In the genomic region with DNA sequence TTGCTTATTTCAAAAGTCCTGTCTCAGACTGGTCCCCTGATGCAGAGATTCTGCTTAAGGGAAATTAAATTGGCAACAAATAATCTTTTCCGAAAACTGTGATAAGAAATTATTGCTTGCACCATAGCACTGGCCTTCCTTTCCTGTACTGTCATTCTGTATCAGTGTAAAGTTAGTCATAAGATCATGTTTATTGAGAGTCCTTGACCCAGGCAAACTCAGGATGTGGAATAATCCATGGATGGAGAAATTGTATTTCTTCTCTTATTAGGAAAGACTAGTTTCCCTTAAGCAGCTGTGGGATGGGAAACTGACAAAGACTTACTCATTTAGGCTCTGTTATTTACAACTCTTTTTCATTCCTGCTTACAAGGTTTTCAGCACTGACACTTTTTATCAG, we compare ENCODE assay signal across 32 cellular contexts.
DNase-seq lines count a peak whose midpoint lies in the region; ATAC-seq and TF ChIP-seq lines count a peak whose summit lies in the region.
"Had no signal": no experiment of that assay in that cellular context is flagged by ENCODE, and none has a peak within 500 bp of the region (broad histone marks: within the 10 kb centered on the region; RNA-seq: fewer than 3 reads in every experiment).

No MANE protein-coding gene starts in this region.

- in situ Hi-C loops in mammary epithelial cell (cut with MboI; ENCODE audit: low sequenced_read_pairs in 2 of 2): no loop called here

- no peak for TF ChIP-seq POLR2A in breast epithelium (IDR thresholded peaks at IDR 0.05)

- POLR2A ChIA-PET in MCF 10A (lab: Yijun Ruan, JAX): no interaction called here

- 64% methylated on average over 1 of the region's 1 CpG for WGBS in mammary epithelial cell (ENCODE audit: low coverage, missing lambda C conversion rate)

- no peak overlapping the region for H3K4me3 Mint-ChIP-seq in MCF 10A (ENCODE audit: unreplicated experiment)
- H3K4me3 Mint-ChIP-seq: activated CD8-positive, alpha-beta memory T cell treated with anti-CD3 and anti-CD28 coated beads, Interleukin-2, amount 10 ng/mL, durations not matched to agents 7 days and 5 days; activated naive CD4-positive, alpha-beta T cell treated with anti-CD3 and anti-CD28 coated beads, Interleukin-2, amount 10 ng/mL, durations not matched to agents 7 days and 5 days; activated T-cell treated with anti-CD3 and anti-CD28 coated beads, Interleukin-2, amount 50 U/mL, for 72 hours; CD4-positive, alpha-beta memory T cell; dendritic cell treated with granulocyte-macrophage colony-stimulating factor and Interleukin-4, amounts not matched to agents 40 ng/mL and 50 ng/mL, for 4 days; neural progenitor cell; stimulated activated naive CD8-positive, alpha-beta T cell treated with anti-CD3 and anti-CD28 coated beads, Interleukin-15, Interleukin-2, amounts not matched to agents 100 ng/mL and 50 ng/mL, for 24 hours; T-helper 2 cell treated with Interferon-gamma antibody and Interleukin-4, amounts not matched to agents 5 μg/mL and 100 μg/mL, for 36 hours had no signal

- no peaks in the 10 kb centered on the region for H3K4me1 ChIP-seq in breast epithelium
- H3K4me1 ChIP-seq in mammary epithelial cell (ENCODE audit: insufficient read depth, low read length): peaks cover 56% of the 10 kb centered on the region
- H3K4me1 ChIP-seq: gastroesophageal sphincter, tibial nerve had no signal

- H3K27me3 Mint-ChIP-seq in MCF 10A (ENCODE audit: insufficient read depth, unreplicated experiment): no peaks in the 10 kb centered on the region
- H3K27me3 Mint-ChIP-seq: activated naive CD4-positive, alpha-beta T cell treated with anti-CD3 and anti-CD28 coated beads, Interleukin-2, amount 10 ng/mL, durations not matched to agents 7 days and 5 days; progenitor cell of endocrine pancreas had no signal

- intact Hi-C loops in MCF 10A (cut with micrococcal nuclease) (no loop called here), breast epithelium (cut with DNase I; ENCODE audit: low total_unique reads) (no loop called here), mammary epithelial cell (cut with micrococcal nuclease) (no loop called here)

- peaks cover 26% of the 10 kb centered on the region for H3K4me1 Mint-ChIP-seq in MCF 10A (ENCODE audit: insufficient read depth, unreplicated experiment)
- H3K4me1 Mint-ChIP-seq: activated naive CD4-positive, alpha-beta T cell treated with anti-CD3 and anti-CD28 coated beads, Interleukin-2, amount 10 ng/mL, durations not matched to agents 7 days and 5 days; CD4-positive, alpha-beta memory T cell; neural progenitor cell had no signal

- H3K27me3 ChIP-seq in breast epithelium: no peaks in the 10 kb centered on the region
- no peaks in the 10 kb centered on the region for H3K27me3 ChIP-seq in mammary epithelial cell (ENCODE audit: insufficient read depth, low read length)
- H3K27me3 ChIP-seq: gastroesophageal sphincter, neural progenitor cell, tibial nerve had no signal

- H3K36me3 ChIP-seq in breast epithelium (no peaks in the 10 kb centered on the region), mammary epithelial cell (ENCODE audit: insufficient read depth, low read length) (no peaks in the 10 kb centered on the region)
- H3K36me3 ChIP-seq: gastroesophageal sphincter, neural progenitor cell, tibial nerve had no signal

- H3K9me3 Mint-ChIP-seq in MCF 10A (ENCODE audit: unreplicated experiment): no peaks in the 10 kb centered on the region
- H3K9me3 Mint-ChIP-seq: activated naive CD4-positive, alpha-beta T cell treated with anti-CD3 and anti-CD28 coated beads, Interleukin-2, amount 10 ng/mL, durations not matched to agents 7 days and 5 days; dendritic cell treated with granulocyte-macrophage colony-stimulating factor and Interleukin-4, amounts not matched to agents 40 ng/mL and 50 ng/mL, for 4 days; neural progenitor cell; stimulated activated naive CD8-positive, alpha-beta T cell treated with anti-CD3 and anti-CD28 coated beads, Interleukin-15, Interleukin-2, amounts not matched to agents 100 ng/mL and 50 ng/mL, for 24 hours; T-helper 2 cell treated with Interferon-gamma antibody and Interleukin-4, amounts not matched to agents 5 μg/mL and 100 μg/mL, for 36 hours had no signal

- no peak overlapping the region for H2AFZ ChIP-seq in mammary epithelial cell (ENCODE audit: low read depth, low read length)
- H2AFZ ChIP-seq: neural progenitor cell had no signal

- H3K9me3 ChIP-seq in breast epithelium (no peaks in the 10 kb centered on the region), mammary epithelial cell (replicated peaks; ENCODE audit: insufficient read depth, low read length) (peaks cover 3% of the 10 kb centered on the region)
- H3K9me3 ChIP-seq: gastroesophageal sphincter, SK-N-SH, tibial nerve had no signal

- no peaks in the 10 kb centered on the region for H4K20me1 ChIP-seq in mammary epithelial cell (ENCODE audit: insufficient read depth, low read length)

- BruUV-seq in MCF 10A (replicated peaks; lab: Mats Ljungman, UMichigan) (no TSS peak), mammary epithelial cell (replicated peaks; lab: Mats Ljungman, UMichigan) (no TSS peak)

- H3K27ac Mint-ChIP-seq in MCF 10A (ENCODE audit: low read depth, unreplicated experiment): peak overlapping the region; percentile 21
- H3K27ac Mint-ChIP-seq: activated CD8-positive, alpha-beta memory T cell treated with anti-CD3 and anti-CD28 coated beads, Interleukin-2, amount 10 ng/mL, durations not matched to agents 7 days and 5 days; activated naive CD4-positive, alpha-beta T cell treated with anti-CD3 and anti-CD28 coated beads, Interleukin-2, amount 10 ng/mL, durations not matched to agents 7 days and 5 days; activated T-cell treated with anti-CD3 and anti-CD28 coated beads, Interleukin-2, amount 50 U/mL, for 72 hours; CD4-positive, alpha-beta memory T cell; dendritic cell treated with granulocyte-macrophage colony-stimulating factor and Interleukin-4, amounts not matched to agents 40 ng/mL and 50 ng/mL, for 4 days; neural progenitor cell; progenitor cell of endocrine pancreas; stimulated activated naive CD8-positive, alpha-beta T cell treated with anti-CD3 and anti-CD28 coated beads, Interleukin-15, Interleukin-2, amounts not matched to agents 100 ng/mL and 50 ng/mL, for 24 hours; T-helper 2 cell treated with Interferon-gamma antibody and Interleukin-4, amounts not matched to agents 5 μg/mL and 100 μg/mL, for 36 hours had no signal

- CTCF ChIA-PET in MCF 10A (lab: Yijun Ruan, JAX) (no interaction called here), mammary epithelial cell (lab: Charles Lee; ENCODE audit: low non-redundant PET) (interaction anchor here (0.6 kb wide), 1 partner anchor 299 kb away, joined by 4 read pairs; no protein-coding TSS in a partner anchor)

- no peak for DNase-seq in MCF 10A (ENCODE audit: unreplicated experiment)
- DNase-seq in breast epithelium (ENCODE audit: low spot score in 2 of 2): no peak
- peak; percentile 84 for DNase-seq in mammary epithelial cell
- peak; percentile 65 for DNase-seq in fibroblast of villous mesenchyme (ENCODE audit: low read depth)
- no peak for DNase-seq in pons (ENCODE audit: low spot score)
- no peak for DNase-seq in T-helper 1 cell
- DNase-seq: activated CD4-positive, alpha-beta T cell treated with anti-CD3 and anti-CD28 coated beads for 48 hours; activated CD8-positive, alpha-beta memory T cell treated with anti-CD3 and anti-CD28 coated beads, Interleukin-2, amount 10 ng/mL, durations not matched to agents 7 days and 5 days; activated naive CD4-positive, alpha-beta T cell treated with anti-CD3 and anti-CD28 coated beads, Interleukin-2, amount 10 ng/mL, durations not matched to agents 7 days and 5 days; activated T-cell treated with anti-CD3 and anti-CD28 coated beads, Interleukin-2, amount 50 U/mL, for 72 hours; AML-193; caudate nucleus; CD4-positive, alpha-beta memory T cell; DMS153; hypothalamus; islet precursor cell; NCI-H1092; NCI-H2029 treated with DMSO at 0.1 percent for 48 hours; NCI-H2227 treated with DMSO at 0.1 percent for 48 hours; NCI-H748 treated with DMSO at 0.1 percent for 48 hours; SK-N-SH had no signal

- dilution Hi-C loops in mammary epithelial cell (cut with HindIII; ENCODE audit: low sequenced_read_pairs): no loop called here

- no peaks in the 10 kb centered on the region for H3K79me2 ChIP-seq in mammary epithelial cell (ENCODE audit: insufficient read depth, low read length)

- TF ChIP-seq CTCF in MCF 10A (IDR thresholded peaks at IDR 0.05; ENCODE audit: unreplicated experiment) (no peak), breast epithelium (IDR thresholded peaks at IDR 0.05) (no peak), mammary epithelial cell (conservative IDR thresholded peaks at IDR 0.05 in 1 of 2, IDR thresholded peaks at IDR 0.05 in 1 of 2; ENCODE audit: extremely low read depth in 1 of 2, insufficient read depth in 1 of 2, low read depth in 1 of 2, low read length in 2 of 2) (no peak), fibroblast of villous mesenchyme (IDR thresholded peaks at IDR 0.05; ENCODE audit: insufficient read depth, low read depth, low read length) (no peak)

- no peak overlapping the region for H3K27ac ChIP-seq in breast epithelium
- peak overlapping the region; percentile 68 for H3K27ac ChIP-seq in mammary epithelial cell (ENCODE audit: insufficient read depth, low read depth, low read length)
- H3K27ac ChIP-seq: 22Rv1, gastroesophageal sphincter, neural progenitor cell, tibial nerve, VCaP had no signal

- peak overlapping the region; percentile 15 for H3K4me2 ChIP-seq in mammary epithelial cell (ENCODE audit: insufficient read depth, low read depth, low read length)
- H3K4me2 ChIP-seq: neural progenitor cell, SK-N-SH had no signal

- ATAC-seq in HG03159 (IDR thresholded peaks at IDR 0.05; ENCODE audit: unreplicated experiment) (no peak), GM21825 (IDR thresholded peaks at IDR 0.05; ENCODE audit: unreplicated experiment) (no peak)
- ATAC-seq: activated CD8-positive, alpha-beta memory T cell treated with anti-CD3 and anti-CD28 coated beads, Interleukin-2, amount 10 ng/mL, durations not matched to agents 7 days and 5 days; gastroesophageal sphincter had no signal

- no peaks in the 10 kb centered on the region for H3K36me3 Mint-ChIP-seq in MCF 10A (ENCODE audit: insufficient read depth, unreplicated experiment)
- H3K36me3 Mint-ChIP-seq: activated CD8-positive, alpha-beta memory T cell treated with anti-CD3 and anti-CD28 coated beads, Interleukin-2, amount 10 ng/mL, durations not matched to agents 7 days and 5 days; activated naive CD4-positive, alpha-beta T cell treated with anti-CD3 and anti-CD28 coated beads, Interleukin-2, amount 10 ng/mL, durations not matched to agents 7 days and 5 days; CD4-positive, alpha-beta memory T cell; neural progenitor cell had no signal

- H3K4me3 ChIP-seq in breast epithelium (no peak overlapping the region), mammary epithelial cell (replicated peaks in 1 of 3; ENCODE audit: insufficient read depth in 1 of 3, low read depth in 2 of 3, low read length in 3 of 3) (no peak overlapping the region), fibroblast of villous mesenchyme (ENCODE audit: low read depth, low read length) (no peak overlapping the region)
- H3K4me3 ChIP-seq: gastroesophageal sphincter, neural progenitor cell, tibial nerve had no signal

- no peak overlapping the region for H3K9ac ChIP-seq in mammary epithelial cell (ENCODE audit: insufficient read depth, low read length)
- H3K9ac ChIP-seq: neural progenitor cell, SK-N-SH had no signal

Comparison
In these comparisons a context has a peak if more than half of its experiments do, and no peak if none do; other contexts are left out.
1. DNase-seq: peak in mammary epithelial cell (single experiment) and fibroblast of villous mesenchyme (single experiment); none in MCF 10A (single experiment), breast epithelium (0 of 2), pons (single experiment) and T-helper 1 cell (0 of 5).